ENCODE assay signal across 4 cellular contexts in genomic region chr11:134255162-134255561, GRCh38. TPM values are rescaled to one million over a fixed set of nuclear protein-coding genes. Genes with fewer than 3 reads are reported as not detected.
"Had no signal": no experiment of that assay in that cellular context is flagged by ENCODE, and none has a peak within 500 bp of the region (broad histone marks: within the 10 kb centered on the region; RNA-seq: fewer than 3 reads in every experiment).

No MANE protein-coding gene starts in this region.

RNA-seq across cellular contexts. Expression of gene GLB1L3, which starts 21.0 kb away (rescaled TPM):
- total RNA-seq: dermis microvascular lymphatic vessel endothelial cell, glomerular endothelial cell, heart right ventricle, psoas muscle had no signal
- polyA plus RNA-seq: heart right ventricle, psoas muscle had no signal
